ENCODE assay signal across 12 cellular contexts in genomic region chr14:64247186-64247585, GRCh38. TPM values are rescaled to one million over a fixed set of nuclear protein-coding genes. Genes with fewer than 3 reads are reported as not detected.
"Had no signal": no experiment of that assay in that cellular context is flagged by ENCODE, and none has a peak within 500 bp of the region (broad histone marks: within the 10 kb centered on the region; RNA-seq: fewer than 3 reads in every experiment).

No MANE protein-coding gene starts in this region.

- H2AFZ ChIP-seq: GM23248, GM23338 had no signal

- ATAC-seq: GM23338, HCT116 had no signal

- H3K27ac ChIP-seq: GM23248 had no signal

- H3K4me3 ChIP-seq: GM23248, GM23338, HAP-1 had no signal

- H3K36me3 ChIP-seq: HAP-1 had no signal

- H3K27ac Mint-ChIP-seq: GM23338, H9, HFFc6 had no signal

- H3K9ac ChIP-seq: GM23248 had no signal

- H3K4me1 ChIP-seq: HAP-1 had no signal

- DNase-seq: GM23248, GOT3, H7, H9, HCEC 1CT, HFFc6 had no signal

- H3K9me3 Mint-ChIP-seq: GM23338, HFFc6 had no signal

- FAIRE-seq: H1, H54 had no signal

- H3K4me2 ChIP-seq: GM23338 had no signal

- H3K4me3 Mint-ChIP-seq: GM23338, H9, HFFc6 had no signal

- H3K9me3 ChIP-seq: HAP-1 had no signal

RNA-seq across cellular contexts. Expression of gene ESR2, which starts 47.0 kb away (rescaled TPM):
- total RNA-seq: GM23248, H4, HFFc6 had no signal
- polyA plus RNA-seq: GM23248 had no signal
